11 cellular contexts compared by ENCODE assay signal in the genomic region with DNA sequence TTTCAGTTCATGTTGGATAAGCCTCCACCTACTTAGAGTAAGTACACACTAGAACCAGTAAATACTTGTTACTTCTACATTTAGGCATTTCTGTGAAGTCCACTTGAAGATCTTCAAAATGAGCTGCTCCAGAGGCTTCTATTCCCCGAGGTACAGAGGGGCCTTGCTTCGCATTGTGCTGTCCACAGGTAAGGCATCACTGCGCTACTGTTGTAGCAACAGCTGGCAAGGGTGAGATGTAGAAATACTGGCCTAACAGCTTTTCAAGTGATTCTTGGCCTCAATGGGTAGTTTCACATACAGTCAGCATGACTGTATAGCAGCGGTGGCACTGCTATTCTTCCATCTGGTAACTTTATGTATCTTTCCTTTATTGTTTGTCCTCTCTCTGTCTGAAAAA. TPM values are rescaled to one million over a fixed set of nuclear protein-coding genes. Genes with fewer than 3 reads are reported as not detected.
"Had no signal": no experiment of that assay in that cellular context is flagged by ENCODE, and none has a peak within 500 bp of the region (broad histone marks: within the 10 kb centered on the region; RNA-seq: fewer than 3 reads in every experiment).

No MANE protein-coding gene starts in this region.

RNA-seq across cellular contexts. Expression of a gene that starts 4.7 kb away (rescaled TPM):
- total RNA-seq: NCI-H460, OCI-LY7, PC-9, Peyer's patch, Right ventricle myocardium inferior, Right ventricle myocardium superior, RPMI7951, SJCRH30, SJSA1, SK-MEL-5 had no signal
- polyA plus RNA-seq: SK-N-SH had no signal

RNA-seq across cellular contexts. Expression of a gene that starts 49.0 kb away (rescaled TPM):
- total RNA-seq: NCI-H460, OCI-LY7, PC-9, Peyer's patch, Right ventricle myocardium inferior, Right ventricle myocardium superior, RPMI7951, SJCRH30, SJSA1, SK-MEL-5 had no signal
- polyA plus RNA-seq: SK-N-SH had no signal
